ENCODE assay signal across 10 cellular contexts in the genomic region with DNA sequence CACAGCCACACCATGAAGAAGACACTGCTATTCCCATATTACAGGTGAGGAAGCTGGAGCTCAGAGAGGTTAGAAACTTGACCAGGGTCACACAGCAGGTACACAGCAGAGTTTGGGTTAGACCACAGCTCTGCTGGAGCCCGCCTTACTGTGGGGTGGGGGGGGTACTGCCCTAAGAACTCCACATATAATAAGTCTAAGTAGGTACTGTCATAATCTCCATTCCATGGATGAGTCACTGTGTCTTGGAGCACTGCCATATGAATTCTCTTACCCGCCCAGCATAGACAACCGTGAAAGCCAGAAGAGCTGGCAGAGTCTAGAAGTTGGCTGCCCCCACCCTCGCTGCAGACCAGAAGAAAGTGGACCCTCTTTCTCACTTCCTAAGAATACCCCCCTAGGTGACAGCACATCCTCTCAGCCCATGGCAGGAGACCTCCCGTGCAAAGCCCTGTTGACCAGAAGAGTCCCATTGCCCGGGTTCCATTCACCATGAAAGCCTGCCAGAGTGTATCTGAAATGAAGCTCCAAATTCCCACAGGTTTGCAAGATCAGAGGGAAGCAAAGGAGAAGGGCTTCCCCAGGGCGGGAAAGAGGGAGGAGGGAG. TPM values are rescaled to one million over a fixed set of nuclear protein-coding genes. Genes with fewer than 3 reads are reported as not detected.
A peak's percentile ranks its signal among the peaks of the same experiment; 100 is the strongest.
DNase-seq lines count a peak whose midpoint lies in the region; ATAC-seq, FAIRE-seq and TF ChIP-seq lines count a peak whose summit lies in the region.
"Had no signal": no experiment of that assay in that cellular context is flagged by ENCODE, and none has a peak within 500 bp of the region (broad histone marks: within the 10 kb centered on the region; RNA-seq: fewer than 3 reads in every experiment).

No MANE protein-coding gene starts in this region.

- ATAC-seq in left colon: peak; percentile 93
- no peak for ATAC-seq in naive thymus-derived CD4-positive, alpha-beta T cell

- no peaks in the 10 kb centered on the region for H4K20me1 ChIP-seq in astrocyte (ENCODE audit: insufficient read depth, low read length)

- H3K4me2 ChIP-seq in astrocyte (ENCODE audit: low read length): peak overlapping the region; percentile 61

- H3K4me1 Mint-ChIP-seq in astrocyte (ENCODE audit: low read depth, unreplicated experiment): peaks cover 5% of the 10 kb centered on the region
- H3K4me1 Mint-ChIP-seq in naive thymus-derived CD4-positive, alpha-beta T cell: no peaks in the 10 kb centered on the region
- H3K4me1 Mint-ChIP-seq: activated naive CD8-positive, alpha-beta T cell treated with anti-CD3 and anti-CD28 coated beads, Interleukin-2, amount 10 ng/mL, durations not matched to agents 7 days and 5 days; mesothelial cell of epicardium had no signal

- H3K27ac Mint-ChIP-seq in astrocyte (ENCODE audit: unreplicated experiment): no peak overlapping the region
- H3K27ac Mint-ChIP-seq in naive thymus-derived CD4-positive, alpha-beta T cell: no peak overlapping the region
- H3K27ac Mint-ChIP-seq: activated naive CD8-positive, alpha-beta T cell treated with anti-CD3 and anti-CD28 coated beads, Interleukin-2, amount 10 ng/mL, durations not matched to agents 7 days and 5 days; mesothelial cell of epicardium had no signal

- peaks cover 6% of the 10 kb centered on the region for H3K27me3 ChIP-seq in astrocyte (ENCODE audit: insufficient read depth, low read length)
- H3K27me3 ChIP-seq in naive thymus-derived CD4-positive, alpha-beta T cell (ENCODE audit: control insufficient read depth in 2 of 2, insufficient read depth in 2 of 2, low read length in 2 of 2): no peaks in the 10 kb centered on the region

- CTCF ChIA-PET in naive thymus-derived CD4-positive, alpha-beta T cell (lab: Charles Lee): no interaction called here

- FAIRE-seq in astrocyte (lab: Jason Lieb, UNC): peak; percentile 23

- peaks cover 37% of the 10 kb centered on the region for H3K27me3 Mint-ChIP-seq in astrocyte (ENCODE audit: low read depth, unreplicated experiment)
- H3K27me3 Mint-ChIP-seq in naive thymus-derived CD4-positive, alpha-beta T cell: peaks cover 9 to 32% (median 13%) of the 10 kb centered on the region in 5 donors

- no peaks in the 10 kb centered on the region for H3K9me3 ChIP-seq in astrocyte (ENCODE audit: insufficient read depth, low read depth, low read length)
- no peaks in the 10 kb centered on the region for H3K9me3 ChIP-seq in naive thymus-derived CD4-positive, alpha-beta T cell (ENCODE audit: control insufficient read depth in 2 of 3, low read length in 3 of 3)

- no peaks in the 10 kb centered on the region for H3K79me2 ChIP-seq in astrocyte (ENCODE audit: insufficient read depth, low read length)

- H3K9ac ChIP-seq in astrocyte (ENCODE audit: low read length): no peak overlapping the region

- TF ChIP-seq CTCF in astrocyte (IDR thresholded peaks at IDR 0.05; ENCODE audit: insufficient read depth, low read depth, low read length) (no peak), GM20000 (IDR thresholded peaks at IDR 0.05; ENCODE audit: extremely low read depth, missing control alignments) (no peak)

- no peaks in the 10 kb centered on the region for H3K36me3 ChIP-seq in astrocyte (ENCODE audit: insufficient read depth, low read length)
- no peaks in the 10 kb centered on the region for H3K36me3 ChIP-seq in naive thymus-derived CD4-positive, alpha-beta T cell (ENCODE audit: control insufficient read depth in 2 of 3, insufficient read depth in 3 of 3, low read length in 3 of 3)

- DNase-seq in AG08395 (ENCODE audit: low spot score): peak; percentile 87
- DNase-seq in HT1080 (ENCODE audit: low read depth): peak; percentile 92
- DNase-seq in astrocyte (ENCODE audit: low read depth): peak; percentile 86
- peak; percentile 19 to 36 for DNase-seq in left colon
- no peak for DNase-seq in hippocampal formation (lab: John Stamatoyannopoulos, UW)
- DNase-seq in NCI-H128 (lab: John Stamatoyannopoulos, UW; ENCODE audit: unreplicated experiment): no peak
- DNase-seq in GM20000 (ENCODE audit: low spot score): no peak
- no peak for DNase-seq in naive thymus-derived CD4-positive, alpha-beta T cell
- DNase-seq: activated naive CD8-positive, alpha-beta T cell treated with anti-CD3 and anti-CD28 coated beads, Interleukin-2, amount 10 ng/mL, durations not matched to agents 7 days and 5 days had no signal

- no peaks in the 10 kb centered on the region for H3K36me3 Mint-ChIP-seq in astrocyte (ENCODE audit: low read depth, unreplicated experiment)
- H3K36me3 Mint-ChIP-seq in naive thymus-derived CD4-positive, alpha-beta T cell: peaks cover 0 to 7% (median 0%) of the 10 kb centered on the region in 5 donors
- H3K36me3 Mint-ChIP-seq: activated naive CD8-positive, alpha-beta T cell treated with anti-CD3 and anti-CD28 coated beads, Interleukin-2, amount 10 ng/mL, durations not matched to agents 7 days and 5 days; mesothelial cell of epicardium had no signal

- peaks cover 13% of the 10 kb centered on the region for H3K4me1 ChIP-seq in astrocyte (ENCODE audit: insufficient read depth, low read length)
- H3K4me1 ChIP-seq in naive thymus-derived CD4-positive, alpha-beta T cell (ENCODE audit: control insufficient read depth in 2 of 2, insufficient read depth in 2 of 2, low read length in 2 of 2): no peaks in the 10 kb centered on the region

- H3K27ac ChIP-seq in astrocyte (ENCODE audit: low read depth, low read length): no peak overlapping the region
- no peak overlapping the region for H3K27ac ChIP-seq in naive thymus-derived CD4-positive, alpha-beta T cell (ENCODE audit: low read depth, low read length)

- peaks cover 4% of the 10 kb centered on the region for H3K9me3 Mint-ChIP-seq in astrocyte (ENCODE audit: unreplicated experiment)
- peaks cover 0 to 9% (median 0%) of the 10 kb centered on the region in 11 donors for H3K9me3 Mint-ChIP-seq in naive thymus-derived CD4-positive, alpha-beta T cell
- H3K9me3 Mint-ChIP-seq: activated naive CD8-positive, alpha-beta T cell treated with anti-CD3 and anti-CD28 coated beads, Interleukin-2, amount 10 ng/mL, durations not matched to agents 7 days and 5 days had no signal

- POLR2A ChIA-PET in naive thymus-derived CD4-positive, alpha-beta T cell (lab: Charles Lee): no interaction called here

- intact Hi-C loops in left colon (cut with DNase I, micrococcal nuclease): no loop called here
- intact Hi-C loops in naive thymus-derived CD4-positive, alpha-beta T cell (cut with micrococcal nuclease): no loop called here

- H3K4me3 Mint-ChIP-seq in astrocyte (ENCODE audit: unreplicated experiment): no peak overlapping the region
- H3K4me3 Mint-ChIP-seq in naive thymus-derived CD4-positive, alpha-beta T cell: no peak overlapping the region
- H3K4me3 Mint-ChIP-seq: activated naive CD8-positive, alpha-beta T cell treated with anti-CD3 and anti-CD28 coated beads, Interleukin-2, amount 10 ng/mL, durations not matched to agents 7 days and 5 days; mesothelial cell of epicardium had no signal

- no peak overlapping the region for H3K4me3 ChIP-seq in astrocyte (ENCODE audit: insufficient read depth, low read depth, low read length)
- H3K4me3 ChIP-seq in naive thymus-derived CD4-positive, alpha-beta T cell (ENCODE audit: low read length): no peak overlapping the region

- peak overlapping the region; percentile 14 for H2AFZ ChIP-seq in astrocyte (ENCODE audit: low read depth, low read length)

RNA-seq across cellular contexts. Expression of a gene that starts 5.2 kb away (rescaled TPM):
- not detected in 2 replicates for total RNA-seq in HT1080 (2014; rRNA removed; shearing (Covaris generic))
- 0.05 and 0.15 TPM in 2 replicates for polyA plus RNA-seq in HT1080 (2015; cell fraction: cytosol; rRNA removed)
- 0.08 TPM in 1 of 2 replicates, not detected in the other for polyA plus RNA-seq in HT1080 (2015; cell fraction: nucleus; rRNA removed)
- total RNA-seq in astrocyte (not detected in 2 replicates), left colon (under 1 TPM in 1 of 2 donors, not detected in 1; 0.31 TPM)
- total RNA-seq in naive thymus-derived CD4-positive, alpha-beta T cell: not detected
- polyA plus RNA-seq in naive thymus-derived CD4-positive, alpha-beta T cell: not detected
- total RNA-seq: activated naive CD8-positive, alpha-beta T cell treated with anti-CD3 and anti-CD28 coated beads, Interleukin-2, amount 10 ng/mL, durations not matched to agents 7 days and 5 days; mesothelial cell of epicardium had no signal

RNA-seq across cellular contexts. Expression of a gene that starts 14.6 kb away (rescaled TPM):
- not detected in 2 replicates for total RNA-seq in HT1080 (2014; rRNA removed; shearing (Covaris generic))
- not detected in 2 replicates for polyA plus RNA-seq in HT1080 (2015; cell fraction: cytosol; rRNA removed)
- not detected in 2 replicates for polyA plus RNA-seq in HT1080 (2015; cell fraction: nucleus; rRNA removed)
- 0.23 TPM in 1 of 2 replicates, not detected in the other for total RNA-seq in astrocyte
- under 1 TPM in 1 of 2 donors, not detected in 1; 0.11 TPM for total RNA-seq in left colon
- not detected for total RNA-seq in naive thymus-derived CD4-positive, alpha-beta T cell
- polyA plus RNA-seq in naive thymus-derived CD4-positive, alpha-beta T cell: not detected
- total RNA-seq: activated naive CD8-positive, alpha-beta T cell treated with anti-CD3 and anti-CD28 coated beads, Interleukin-2, amount 10 ng/mL, durations not matched to agents 7 days and 5 days; mesothelial cell of epicardium had no signal

RNA-seq across cellular contexts. Expression of a gene that starts 54.6 kb away (rescaled TPM):
- not detected in 2 replicates for total RNA-seq in HT1080 (2014; rRNA removed; shearing (Covaris generic))
- not detected in 2 replicates for polyA plus RNA-seq in HT1080 (2015; cell fraction: cytosol; rRNA removed)
- polyA plus RNA-seq in HT1080 (2015; cell fraction: nucleus; rRNA removed): not detected in 2 replicates
- total RNA-seq in astrocyte (not detected in 2 replicates), left colon (1 to 10 TPM in 1 of 2 donors, under 1 TPM in 1; 0.58 to 1.8 TPM)
- total RNA-seq in naive thymus-derived CD4-positive, alpha-beta T cell: not detected
- not detected for polyA plus RNA-seq in naive thymus-derived CD4-positive, alpha-beta T cell
- total RNA-seq: activated naive CD8-positive, alpha-beta T cell treated with anti-CD3 and anti-CD28 coated beads, Interleukin-2, amount 10 ng/mL, durations not matched to agents 7 days and 5 days had no signal

Comparison
In these comparisons a context has a peak if more than half of its experiments do, and no peak if none do; other contexts are left out.
1. DNase-seq: peak in AG08395 (single experiment), HT1080 (single experiment), astrocyte (single experiment) and left colon (2 of 2); none in hippocampal formation (0 of 2), NCI-H128 (single experiment), GM20000 (single experiment) and naive thymus-derived CD4-positive, alpha-beta T cell (0 of 9).